ENCODE assay signal across 17 cellular contexts in genomic region chr10:103447187-103447586, GRCh38. TPM values are rescaled to one million over a fixed set of nuclear protein-coding genes. Genes with fewer than 3 reads are reported as not detected.
DNase-seq lines count a peak whose midpoint lies in the region; ATAC-seq and TF ChIP-seq lines count a peak whose summit lies in the region.
"Had no signal": no experiment of that assay in that cellular context is flagged by ENCODE, and none has a peak within 500 bp of the region (broad histone marks: within the 10 kb centered on the region; RNA-seq: fewer than 3 reads in every experiment).

No MANE protein-coding gene starts in this region.

- TF ChIP-seq CTCF in ascending aorta (IDR thresholded peaks at IDR 0.05): no peak

- no peaks in the 10 kb centered on the region for H3K27me3 ChIP-seq in H7 (ENCODE audit: control insufficient read depth, insufficient read depth, low read length)
- H3K27me3 ChIP-seq in ascending aorta: no peaks in the 10 kb centered on the region

- H3K36me3 ChIP-seq in H7 (replicated peaks; ENCODE audit: control insufficient read depth, insufficient read depth, low read length) (peaks cover 35% of the 10 kb centered on the region), ascending aorta (peaks cover 56 to 66% of the 10 kb centered on the region in 2 donors)

- H3K4me1 Mint-ChIP-seq in stimulated activated effector memory CD8-positive, alpha-beta T cell treated with anti-CD3 and anti-CD28 coated beads, Interleukin-12 subunit alpha, Interleukin-12 subunit beta, amount 100 ng/mL, for 72 hours: peaks cover 61% of the 10 kb centered on the region

- DNase-seq in H7: peak; percentile 31
- no peak for DNase-seq in ascending aorta (ENCODE audit: low spot score in 2 of 2)
- no peak for DNase-seq in stimulated activated effector memory CD8-positive, alpha-beta T cell treated with anti-CD3 and anti-CD28 coated beads, Interleukin-12 subunit alpha, Interleukin-12 subunit beta, amount 100 ng/mL, for 72 hours (ENCODE audit: low spot score in 2 of 2)
- DNase-seq in NCI-H526 (lab: John Stamatoyannopoulos, UW): no peak
- DNase-seq: activated T-cell treated with anti-CD3 and anti-CD28 coated beads, Interleukin-2, amount 50 U/mL, for 72 hours; CD8-positive, alpha-beta T cell; effector CD8-positive, alpha-beta T cell; NCI-H1105 treated with DMSO at 0.1 percent for 48 hours; NCI-H446; PC-3; stimulated activated CD4-positive, alpha-beta T cell treated with anti-CD3 and anti-CD28 coated beads, Interleukin-4, amount 100 ng/mL, for 4 hours; stimulated activated naive CD8-positive, alpha-beta T cell treated with anti-CD3 and anti-CD28 coated beads, Interleukin-15, Interleukin-2, amounts not matched to agents 100 U/mL and 50 U/mL, for 24 hours had no signal

- intact Hi-C loops in ascending aorta (cut with DNase I): loop anchor here (2.0 kb wide), 1 partner anchor 50 kb away; the partner anchor contains the start of genes ATP5MK and PDCD11

- H3K4me3 ChIP-seq in H7 (ENCODE audit: insufficient read depth, low read depth, low read length) (no peak overlapping the region), ascending aorta (no peak overlapping the region)

- H3K9me3 Mint-ChIP-seq in stimulated activated effector memory CD8-positive, alpha-beta T cell treated with anti-CD3 and anti-CD28 coated beads, Interleukin-12 subunit alpha, Interleukin-12 subunit beta, amount 100 ng/mL, for 72 hours: no peaks in the 10 kb centered on the region
- H3K9me3 Mint-ChIP-seq: activated T-cell treated with anti-CD3 and anti-CD28 coated beads, Interleukin-2, amount 50 U/mL, for 72 hours; CD8-positive, alpha-beta T cell; IgD-negative memory B cell had no signal

- peak overlapping the region; percentile 94 for H3K27ac Mint-ChIP-seq in stimulated activated effector memory CD8-positive, alpha-beta T cell treated with anti-CD3 and anti-CD28 coated beads, Interleukin-12 subunit alpha, Interleukin-12 subunit beta, amount 100 ng/mL, for 72 hours

- H3K9me3 ChIP-seq in ascending aorta: no peaks in the 10 kb centered on the region

- peak overlapping the region; percentile 90 to 95 for H3K27ac ChIP-seq in ascending aorta

- H3K4me1 ChIP-seq in ascending aorta: peaks cover 36 to 54% of the 10 kb centered on the region in 2 donors

- H3K36me3 Mint-ChIP-seq in stimulated activated effector memory CD8-positive, alpha-beta T cell treated with anti-CD3 and anti-CD28 coated beads, Interleukin-12 subunit alpha, Interleukin-12 subunit beta, amount 100 ng/mL, for 72 hours: peaks cover 87% of the 10 kb centered on the region

- ATAC-seq in stimulated activated effector memory CD8-positive, alpha-beta T cell treated with anti-CD3 and anti-CD28 coated beads, Interleukin-12 subunit alpha, Interleukin-12 subunit beta, amount 100 ng/mL, for 72 hours: no peak
- no peak for ATAC-seq in HG03520 (IDR thresholded peaks at IDR 0.05; ENCODE audit: unreplicated experiment)
- ATAC-seq in GM18519 (IDR thresholded peaks at IDR 0.05; ENCODE audit: low FRiP score, unreplicated experiment): no peak
- ATAC-seq: activated CD4-positive, CD25-positive, alpha-beta regulatory T cell treated with anti-CD3 and anti-CD28 coated beads, Interleukin-2, amount 50 U/mL, for 24 hours; activated T-cell treated with anti-CD3 and anti-CD28 coated beads, Interleukin-2, amount 50 U/mL, for 72 hours; CD8-positive, alpha-beta T cell; PC-3; stimulated activated naive CD8-positive, alpha-beta T cell treated with anti-CD3 and anti-CD28 coated beads, Interleukin-15, Interleukin-2, amounts not matched to agents 100 U/mL and 50 U/mL, for 24 hours had no signal

- no peak overlapping the region for H3K4me3 Mint-ChIP-seq in stimulated activated effector memory CD8-positive, alpha-beta T cell treated with anti-CD3 and anti-CD28 coated beads, Interleukin-12 subunit alpha, Interleukin-12 subunit beta, amount 100 ng/mL, for 72 hours
- H3K4me3 Mint-ChIP-seq: activated T-cell treated with anti-CD3 and anti-CD28 coated beads, Interleukin-2, amount 50 U/mL, for 72 hours; CD8-positive, alpha-beta T cell had no signal

RNA-seq across cellular contexts. Expression of gene CALHM2, which starts 5.0 kb away (rescaled TPM):
- 2.4 and 3.4 TPM in 2 replicates for total RNA-seq in H7 (2014; rRNA removed; shearing (Covaris generic))
- 124 TPM for total RNA-seq in ascending aorta

RNA-seq across cellular contexts. Expression of gene CALHM1, which starts 11.5 kb away (rescaled TPM):
- 0.07 TPM in 1 of 2 replicates, not detected in the other for total RNA-seq in H7 (2014; rRNA removed; shearing (Covaris generic))
- not detected for total RNA-seq in ascending aorta
- total RNA-seq: activated T-cell treated with anti-CD3 and anti-CD28 coated beads, Interleukin-2, amount 50 U/mL, for 72 hours; CD8-positive, alpha-beta T cell; PC-3; pulmonary artery endothelial cell had no signal

RNA-seq across cellular contexts. Expression of gene CALHM3, which starts 31.9 kb away (rescaled TPM):
- total RNA-seq in H7 (2014; rRNA removed; shearing (Covaris generic)): 0.10 and 0.15 TPM in 2 replicates
- not detected for total RNA-seq in ascending aorta
- total RNA-seq: activated T-cell treated with anti-CD3 and anti-CD28 coated beads, Interleukin-2, amount 50 U/mL, for 72 hours; CD8-positive, alpha-beta T cell; pulmonary artery endothelial cell had no signal

RNA-seq across cellular contexts. Expression of gene NEURL1, which starts 46.3 kb away (rescaled TPM):
- total RNA-seq in H7 (2014; rRNA removed; shearing (Covaris generic)): 7.9 and 16.5 TPM in 2 replicates
- total RNA-seq in ascending aorta: not detected

RNA-seq across cellular contexts. Expression of gene PDCD11, which starts 50.8 kb away (rescaled TPM):
- total RNA-seq in H7 (2014; rRNA removed; shearing (Covaris generic)): 55.7 and 56.2 TPM in 2 replicates
- total RNA-seq in ascending aorta: 4.8 TPM

Comparison
In these comparisons a context has a peak if more than half of its experiments do, and no peak if none do; other contexts are left out.
1. RNA of gene CALHM2, which starts 5.0 kb away (total RNA-seq): 124 TPM in ascending aorta (single experiment); 2.4 to 3.4 TPM in H7; every median in the first group is over 10 times any median in the second.